10 cellular contexts compared by ENCODE assay signal in genomic region chr6:130466744-130467052, GRCh38.
"Had no signal": no experiment of that assay in that cellular context is flagged by ENCODE, and none has a peak within 500 bp of the region (broad histone marks: within the 10 kb centered on the region; RNA-seq: fewer than 3 reads in every experiment).

No MANE protein-coding gene starts in this region.

- H3K27me3 ChIP-seq: colonic mucosa, gastroesophageal sphincter, tibial nerve had no signal

- H3K4me3 Mint-ChIP-seq: activated naive CD8-positive, alpha-beta T cell; stimulated activated memory B cell treated with anti-CD40 and anti-IgM and Interleukin-4, amounts not matched to agents 10 μg/mL and 1 μg/mL and 100 μg/mL, for 72 hours had no signal

- ATAC-seq: gastroesophageal sphincter; stimulated activated memory B cell treated with anti-CD40 and anti-IgM and Interleukin-4, amounts not matched to agents 10 μg/mL and 1 μg/mL and 100 μg/mL, for 72 hours had no signal

- H3K36me3 ChIP-seq: colonic mucosa, gastroesophageal sphincter, tibial nerve had no signal

- H3K27ac ChIP-seq: colonic mucosa, gastroesophageal sphincter, tibial nerve had no signal

- DNase-seq: activated CD4-positive, alpha-beta T cell treated with anti-CD3 and anti-CD28 coated beads, Interleukin-2, amount 50 U/mL, for 4 hours; activated CD4-positive, CD25-positive, alpha-beta regulatory T cell treated with anti-CD3 and anti-CD28 coated beads, Interleukin-2, amount 50 U/mL, for 72 hours; activated gamma-delta T cell; activated T-cell treated with anti-CD3 and anti-CD28 coated beads, Interleukin-2, amount 50 U/mL, for 48 hours; anterior cingulate cortex; colonic mucosa had no signal

- H3K36me3 Mint-ChIP-seq: activated naive CD8-positive, alpha-beta T cell; stimulated activated memory B cell treated with anti-CD40 and anti-IgM and Interleukin-4, amounts not matched to agents 10 μg/mL and 1 μg/mL and 100 μg/mL, for 72 hours had no signal

- H3K4me3 ChIP-seq: colonic mucosa, gastroesophageal sphincter, tibial nerve had no signal

- H3K27ac Mint-ChIP-seq: activated naive CD8-positive, alpha-beta T cell; stimulated activated memory B cell treated with anti-CD40 and anti-IgM and Interleukin-4, amounts not matched to agents 10 μg/mL and 1 μg/mL and 100 μg/mL, for 72 hours had no signal

- H3K4me1 Mint-ChIP-seq: stimulated activated memory B cell treated with anti-CD40 and anti-IgM and Interleukin-4, amounts not matched to agents 10 μg/mL and 1 μg/mL and 100 μg/mL, for 72 hours had no signal

- H3K27me3 Mint-ChIP-seq: activated naive CD8-positive, alpha-beta T cell; stimulated activated memory B cell treated with anti-CD40 and anti-IgM and Interleukin-4, amounts not matched to agents 10 μg/mL and 1 μg/mL and 100 μg/mL, for 72 hours had no signal

- H3K9me3 Mint-ChIP-seq: stimulated activated memory B cell treated with anti-CD40 and anti-IgM and Interleukin-4, amounts not matched to agents 10 μg/mL and 1 μg/mL and 100 μg/mL, for 72 hours had no signal

- H3K4me1 ChIP-seq: colonic mucosa, gastroesophageal sphincter, tibial nerve had no signal
